ENCODE assay signal across 30 cellular contexts in the genomic region with DNA sequence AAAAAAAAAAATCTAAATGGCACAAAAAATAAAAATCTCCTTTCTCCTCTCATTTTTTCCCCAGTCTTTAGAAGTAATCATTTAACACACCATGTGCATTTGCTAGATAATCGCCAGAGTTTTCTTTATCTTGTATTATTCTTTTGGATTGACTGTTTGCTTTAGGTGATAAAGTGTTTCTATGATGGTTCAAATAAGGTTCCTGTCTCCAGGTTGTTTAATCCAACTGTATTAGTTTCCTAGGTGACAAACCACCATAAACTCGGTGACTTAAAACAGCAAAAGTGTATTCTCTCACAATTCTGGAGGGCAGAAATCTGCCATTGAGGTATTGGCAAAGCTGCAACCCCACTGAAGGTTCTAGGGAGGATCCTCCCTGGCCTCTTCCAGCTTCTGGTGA. TPM values are rescaled to one million over a fixed set of nuclear protein-coding genes. Genes with fewer than 3 reads are reported as not detected.
DNase-seq lines count a peak whose midpoint lies in the region; ATAC-seq, FAIRE-seq and TF ChIP-seq lines count a peak whose summit lies in the region.
"Had no signal": no experiment of that assay in that cellular context is flagged by ENCODE, and none has a peak within 500 bp of the region (broad histone marks: within the 10 kb centered on the region; RNA-seq: fewer than 3 reads in every experiment).

No MANE protein-coding gene starts in this region.

- DNase-seq in mucosa of descending colon (no peak), small intestine (peak; percentile 60), dorsolateral prefrontal cortex (no peak), NCI-H1105 (lab: John Stamatoyannopoulos, UW) (no peak)
- DNase-seq in activated CD8-positive, alpha-beta memory T cell treated with anti-CD3 and anti-CD28 coated beads, Interleukin-2, amount 50 U/mL, for 48 hours: no peak
- DNase-seq: 8988T; ACHN; BE2C; C1 segment of cervical spinal cord; CD4-positive, alpha-beta memory T cell; CD4-positive, CD25-positive, alpha-beta regulatory T cell; CD8-positive, alpha-beta memory T cell; COR-L47; DMS 273 treated with DMSO at 0.1 percent for 48 hours; DMS153; DMS53; DMS79; DND-41; EL; GDM1 had no signal

- TF ChIP-seq CTCF in mucosa of descending colon (IDR thresholded peaks at IDR 0.05): no peak
- no peak for TF ChIP-seq CTCF in dorsolateral prefrontal cortex (IDR thresholded peaks at IDR 0.05 in 54 of 56, conservative IDR thresholded peaks at IDR 0.05 in 2 of 56; ENCODE audit: low read depth in 1 of 56, partially characterized antibody in 56 of 56)

- H3K36me3 ChIP-seq in mucosa of descending colon (ENCODE audit: low read depth) (no peaks in the 10 kb centered on the region), small intestine (ENCODE audit: control insufficient read depth in 2 of 2, insufficient read depth in 2 of 2, low read length in 2 of 2) (no peaks in the 10 kb centered on the region)
- H3K36me3 ChIP-seq: BE2C, BLaER1 had no signal

- 4 to 62% (median 31%) methylated on average over 2 of the region's 2 CpGs for WGBS in small intestine, 3 donors

- FAIRE-seq in colon (lab: Jason Lieb, UNC) (peak; percentile 33), islet of Langerhans (lab: Jason Lieb, UNC) (peak; percentile 55), small intestine (lab: Jason Lieb, UNC) (no peak)
- FAIRE-seq: A204.1, GM12878, GM12892, GM18507 had no signal

- ATAC-seq in mucosa of descending colon: peak; percentile 82
- ATAC-seq in HG03460 (IDR thresholded peaks at IDR 0.05; ENCODE audit: unreplicated experiment): no peak
- ATAC-seq: GM12878 had no signal

- no peaks in the 10 kb centered on the region for H3K27me3 ChIP-seq in small intestine (ENCODE audit: control insufficient read depth in 2 of 2, insufficient read depth in 2 of 2, low read length in 2 of 2)
- no peaks in the 10 kb centered on the region for H3K27me3 ChIP-seq in dorsolateral prefrontal cortex
- H3K27me3 ChIP-seq: BE2C, BLaER1 had no signal

- intact Hi-C loops in mucosa of descending colon (cut with DNase I, micrococcal nuclease): no loop called here
- intact Hi-C loops in dorsolateral prefrontal cortex (cut with DNase I): no loop called here

- no peak overlapping the region for H3K4me3 ChIP-seq in mucosa of descending colon
- H3K4me3 ChIP-seq in small intestine (ENCODE audit: low read depth in 1 of 2, low read length in 2 of 2): no peak overlapping the region
- no peak overlapping the region for H3K4me3 ChIP-seq in dorsolateral prefrontal cortex
- H3K4me3 ChIP-seq: BLaER1, GM12878 had no signal

- H3K27ac ChIP-seq in small intestine (ENCODE audit: low read depth in 1 of 2, low read length in 1 of 2) (no peak overlapping the region), dorsolateral prefrontal cortex (no peak overlapping the region)
- H3K27ac ChIP-seq: BLaER1 had no signal

- H3K4me1 ChIP-seq in mucosa of descending colon (ENCODE audit: low read depth) (no peaks in the 10 kb centered on the region), small intestine (ENCODE audit: control insufficient read depth in 2 of 2, insufficient read depth in 1 of 2, low read depth in 1 of 2, low read length in 1 of 2) (peaks cover 0 to 2% of the 10 kb centered on the region in 2 donors)
- H3K4me1 ChIP-seq: BE2C had no signal

- H3K9me3 ChIP-seq in mucosa of descending colon: no peaks in the 10 kb centered on the region
- H3K9me3 ChIP-seq in small intestine (ENCODE audit: control insufficient read depth, low read depth): no peaks in the 10 kb centered on the region
- H3K9me3 ChIP-seq: BE2C had no signal

RNA-seq across cellular contexts. Expression of gene B3GALT5, which starts 51.6 kb away (rescaled TPM):
- total RNA-seq in mucosa of descending colon (100 to 1,000 TPM in 2 of 3 donors, 10 to 100 TPM in 1; 36.4 to 149 (median 130) TPM), dorsolateral prefrontal cortex (1 to 10 TPM; 1.4 to 6.9 (median 3.0) TPM)
- polyA plus RNA-seq in small intestine: 10 to 100 TPM in 2 of 3 donors, 1 to 10 TPM in 1; 7.6 to 19.5 (median 11.6) TPM
- total RNA-seq: CD4-positive, alpha-beta memory T cell; CD4-positive, CD25-positive, alpha-beta regulatory T cell; CD8-positive, alpha-beta memory T cell; G401 had no signal
- polyA plus RNA-seq: CD14-positive monocyte; CD4-positive, alpha-beta memory T cell; CD4-positive, CD25-positive, alpha-beta regulatory T cell; CD8-positive, alpha-beta memory T cell had no signal

Comparison
In these comparisons a context has a peak if more than half of its experiments do, and no peak if none do; other contexts are left out.
1. RNA of gene B3GALT5, which starts 51.6 kb away (total RNA-seq): 36.4 to 149 TPM in mucosa of descending colon; 1.4 to 6.9 TPM in dorsolateral prefrontal cortex; every median in the first group is over 4 times any median in the second.